Comparison of ENCODE assay signal across 13 cellular contexts in the genomic region with DNA sequence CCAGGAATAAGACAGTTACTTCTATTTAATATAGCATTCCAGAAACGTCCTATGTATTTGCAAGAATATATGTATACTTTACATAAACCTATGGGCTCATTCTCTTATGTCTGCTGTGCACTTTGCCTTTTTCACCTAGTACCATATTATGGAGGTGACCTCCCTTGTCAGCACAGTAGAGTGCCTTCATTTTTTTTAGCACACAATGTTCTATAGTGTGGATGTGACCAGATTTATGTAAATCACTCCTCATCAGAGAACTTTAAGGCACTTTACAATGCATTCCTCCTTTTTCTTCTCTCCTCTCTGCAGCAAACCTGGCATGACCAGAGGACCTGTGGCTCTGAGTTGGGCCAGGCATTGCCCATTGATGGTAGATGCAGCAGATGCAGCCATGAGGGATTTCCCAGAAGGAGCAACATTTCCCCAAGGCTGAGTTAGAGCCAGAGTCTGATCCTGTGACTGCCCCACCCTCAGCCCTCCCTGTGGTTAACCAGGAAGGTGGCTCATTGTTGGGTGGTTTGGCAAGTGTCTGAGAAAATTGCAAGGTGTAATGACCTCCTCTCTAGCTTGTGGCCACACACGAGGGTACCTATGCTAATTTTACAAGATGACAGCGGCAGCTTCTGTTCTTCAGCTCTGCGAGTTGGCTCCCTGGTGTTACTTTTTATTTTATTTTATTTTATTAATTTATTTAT.
DNase-seq lines count a peak whose midpoint lies in the region; ATAC-seq, FAIRE-seq and TF ChIP-seq lines count a peak whose summit lies in the region.
"Had no signal": no experiment of that assay in that cellular context is flagged by ENCODE, and none has a peak within 500 bp of the region (broad histone marks: within the 10 kb centered on the region; RNA-seq: fewer than 3 reads in every experiment).

No MANE protein-coding gene starts in this region.

- H3K4me1 Mint-ChIP-seq in activated CD4-positive, alpha-beta T cell treated with anti-CD3 and anti-CD28 coated beads for 36 hours: peaks cover 11% of the 10 kb centered on the region
- H3K4me1 Mint-ChIP-seq in astrocyte (ENCODE audit: low read depth, unreplicated experiment): peaks cover 18% of the 10 kb centered on the region

- H3K9ac ChIP-seq in astrocyte (ENCODE audit: low read length): no peak overlapping the region

- TF ChIP-seq CTCF in astrocyte (IDR thresholded peaks at IDR 0.05; ENCODE audit: insufficient read depth, low read depth, low read length): no peak

- intact Hi-C loops in activated CD4-positive, alpha-beta T cell treated with anti-CD3 and anti-CD28 coated beads for 36 hours (cut with DNase I, micrococcal nuclease): no loop called here

- no peaks in the 10 kb centered on the region for H3K36me3 ChIP-seq in astrocyte (ENCODE audit: insufficient read depth, low read length)
- H3K36me3 ChIP-seq: esophagus muscularis mucosa, right atrium auricular region, thyroid gland had no signal

- H2AFZ ChIP-seq in astrocyte (ENCODE audit: low read depth, low read length): no peak overlapping the region

- no peaks in the 10 kb centered on the region for H3K36me3 Mint-ChIP-seq in activated CD4-positive, alpha-beta T cell treated with anti-CD3 and anti-CD28 coated beads for 36 hours (ENCODE audit: low read depth)
- no peaks in the 10 kb centered on the region for H3K36me3 Mint-ChIP-seq in astrocyte (ENCODE audit: low read depth, unreplicated experiment)

- no peaks in the 10 kb centered on the region for H3K27me3 Mint-ChIP-seq in activated CD4-positive, alpha-beta T cell treated with anti-CD3 and anti-CD28 coated beads for 36 hours
- no peaks in the 10 kb centered on the region for H3K27me3 Mint-ChIP-seq in astrocyte (ENCODE audit: low read depth, unreplicated experiment)

- no peaks in the 10 kb centered on the region for H3K9me3 Mint-ChIP-seq in activated CD4-positive, alpha-beta T cell treated with anti-CD3 and anti-CD28 coated beads for 36 hours (ENCODE audit: low read depth)
- H3K9me3 Mint-ChIP-seq in astrocyte (ENCODE audit: unreplicated experiment): no peaks in the 10 kb centered on the region

- FAIRE-seq in astrocyte (lab: Jason Lieb, UNC): no peak

- no peaks in the 10 kb centered on the region for H3K9me3 ChIP-seq in astrocyte (ENCODE audit: insufficient read depth, low read depth, low read length)
- H3K9me3 ChIP-seq: esophagus muscularis mucosa, thyroid gland had no signal

- no peaks in the 10 kb centered on the region for H4K20me1 ChIP-seq in astrocyte (ENCODE audit: insufficient read depth, low read length)

- peaks cover 23% of the 10 kb centered on the region for H3K4me1 ChIP-seq in astrocyte (ENCODE audit: insufficient read depth, low read length)
- H3K4me1 ChIP-seq: right atrium auricular region, thyroid gland had no signal

- no peak overlapping the region for H3K4me3 Mint-ChIP-seq in activated CD4-positive, alpha-beta T cell treated with anti-CD3 and anti-CD28 coated beads for 36 hours
- no peak overlapping the region for H3K4me3 Mint-ChIP-seq in astrocyte (ENCODE audit: unreplicated experiment)

- ATAC-seq in activated CD4-positive, alpha-beta T cell treated with anti-CD3 and anti-CD28 coated beads for 36 hours: no peak
- no peak for ATAC-seq in left lobe of liver

- peak overlapping the region; percentile 49 for H3K4me2 ChIP-seq in astrocyte (ENCODE audit: low read length)

- peaks cover 3% of the 10 kb centered on the region for H3K27me3 ChIP-seq in astrocyte (ENCODE audit: insufficient read depth, low read length)
- H3K27me3 ChIP-seq: esophagus muscularis mucosa, right atrium auricular region, thyroid gland had no signal

- DNase-seq in activated CD4-positive, alpha-beta T cell treated with anti-CD3 and anti-CD28 coated beads for 36 hours: peak; percentile 32
- no peak for DNase-seq in activated CD4-positive, alpha-beta T cell treated with anti-CD3 and anti-CD28 coated beads for 1 hour
- peak; percentile 72 for DNase-seq in LoVo (ENCODE audit: low spot score)
- peak; percentile 75 for DNase-seq in astrocyte (ENCODE audit: low read depth)
- DNase-seq in renal cortical epithelial cell (ENCODE audit: low read depth): peak; percentile 92
- no peak for DNase-seq in RPMI8226
- DNase-seq in left lobe of liver (ENCODE audit: low spot score): no peak
- DNase-seq in CD1c-positive myeloid dendritic cell (ENCODE audit: extremely low spot score): no peak
- DNase-seq: NCI-H1930, T-helper 9 cell, thyroid gland had no signal

- no peaks in the 10 kb centered on the region for H3K79me2 ChIP-seq in astrocyte (ENCODE audit: insufficient read depth, low read length)

- no peak overlapping the region for H3K4me3 ChIP-seq in astrocyte (ENCODE audit: insufficient read depth, low read depth, low read length)
- H3K4me3 ChIP-seq: esophagus muscularis mucosa, right atrium auricular region, thyroid gland had no signal

- CTCF ChIA-PET in activated CD4-positive, alpha-beta T cell treated with anti-CD3 and anti-CD28 coated beads for 36 hours (lab: Charles Lee): interaction anchor here (0.8 to 1.6 kb wide), 5 partner anchors 15 to 383 kb away, joined by 3 to 4 read pairs (median 4); no protein-coding TSS in a partner anchor

- no peak overlapping the region for H3K27ac ChIP-seq in astrocyte (ENCODE audit: low read depth, low read length)
- H3K27ac ChIP-seq: esophagus muscularis mucosa, right atrium auricular region, thyroid gland had no signal

- no peak overlapping the region for H3K27ac Mint-ChIP-seq in activated CD4-positive, alpha-beta T cell treated with anti-CD3 and anti-CD28 coated beads for 36 hours
- no peak overlapping the region for H3K27ac Mint-ChIP-seq in astrocyte (ENCODE audit: unreplicated experiment)

- POLR2A ChIA-PET in activated CD4-positive, alpha-beta T cell treated with anti-CD3 and anti-CD28 coated beads for 36 hours (lab: Charles Lee): no interaction called here

Comparison
In these comparisons a context has a peak if more than half of its experiments do, and no peak if none do; other contexts are left out.
1. DNase-seq: peak in activated CD4-positive, alpha-beta T cell treated with anti-CD3 and anti-CD28 coated beads for 36 hours (single experiment), LoVo (single experiment), astrocyte (single experiment) and renal cortical epithelial cell (single experiment); none in activated CD4-positive, alpha-beta T cell treated with anti-CD3 and anti-CD28 coated beads for 1 hour (single experiment), RPMI8226 (single experiment), left lobe of liver (single experiment) and CD1c-positive myeloid dendritic cell (single experiment).